Comparison of ENCODE assay signal across 7 cellular contexts in the genomic region with DNA sequence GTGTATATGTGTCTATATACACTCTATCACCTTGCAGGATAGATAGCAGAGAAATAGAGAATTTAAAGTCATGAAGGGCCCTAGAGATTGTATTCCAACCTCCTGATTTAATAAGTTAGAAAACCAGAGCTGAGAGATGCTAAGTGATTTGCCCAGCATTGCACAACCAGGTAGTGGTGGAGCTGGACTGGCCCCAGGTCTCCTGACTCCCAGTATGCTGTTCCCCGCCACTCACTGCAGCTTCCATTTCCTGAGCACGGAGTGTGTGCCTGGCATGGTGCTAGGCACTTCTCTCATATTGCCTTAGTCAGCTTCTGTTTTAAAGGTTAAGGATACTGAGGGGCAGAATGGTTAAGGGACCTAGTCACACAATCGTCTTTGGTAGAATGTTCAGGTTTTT.
"Had no signal": no experiment of that assay in that cellular context is flagged by ENCODE, and none has a peak within 500 bp of the region (broad histone marks: within the 10 kb centered on the region; RNA-seq: fewer than 3 reads in every experiment).

No MANE protein-coding gene starts in this region.

- H3K4me3 ChIP-seq: K562 had no signal

- ATAC-seq: HepG2, K562 had no signal

- DNase-seq: IMR-90, KBM-7, KG1 had no signal

- H3K27ac ChIP-seq: HL-60 had no signal

- FAIRE-seq: HepG2, HTR-8/SVneo, K562 had no signal
